Comparison of ENCODE assay signal across 8 cellular contexts in genomic region chr13:28657784-28658538, GRCh38. TPM values are rescaled to one million over a fixed set of nuclear protein-coding genes. Genes with fewer than 3 reads are reported as not detected.
DNase-seq lines count a peak whose midpoint lies in the region; ATAC-seq and TF ChIP-seq lines count a peak whose summit lies in the region.

No MANE protein-coding gene starts in this region.

- H3K9me3 Mint-ChIP-seq in activated B cell treated with CpG ODN at 0.5 μM for 24 hours (no peaks in the 10 kb centered on the region), glutamatergic neuron (ENCODE audit: unreplicated experiment) (peaks cover 1% of the 10 kb centered on the region)

- H3K27ac Mint-ChIP-seq in activated B cell treated with CpG ODN at 0.5 μM for 24 hours: peak overlapping the region; percentile 93
- peak overlapping the region; percentile 92 for H3K27ac Mint-ChIP-seq in glutamatergic neuron (ENCODE audit: unreplicated experiment)

- H3K4me3 ChIP-seq in psoas muscle: peak overlapping the region; percentile 92

- 20 to 26% (median 24%) methylated on average over 12 of the region's 12 CpGs for WGBS in psoas muscle, 3 donors

- no peaks in the 10 kb centered on the region for H3K27me3 ChIP-seq in psoas muscle (ENCODE audit: insufficient read depth in 3 of 3, low read length in 2 of 3)

- ATAC-seq in activated B cell treated with CpG ODN at 0.5 μM for 24 hours (ENCODE audit: low read depth) (no peak), psoas muscle (peak in 1 of 4 donors; percentile 14)

- DNase-seq in HT1080 (ENCODE audit: low read depth) (peak; percentile 42), activated B cell treated with CpG ODN at 0.5 μM for 24 hours (no peak), glutamatergic neuron (no peak), psoas muscle (no peak), NCI-H1694 (lab: John Stamatoyannopoulos, UW) (no peak), ureter (ENCODE audit: low spot score) (no peak), foreskin melanocyte (no peak)

- H3K27me3 Mint-ChIP-seq in activated B cell treated with CpG ODN at 0.5 μM for 24 hours: no peaks in the 10 kb centered on the region
- H3K27me3 Mint-ChIP-seq in glutamatergic neuron (ENCODE audit: unreplicated experiment): peaks cover 3% of the 10 kb centered on the region

- H3K36me3 ChIP-seq in psoas muscle (ENCODE audit: insufficient read depth in 1 of 2, low read depth in 1 of 2): peaks cover 6 to 17% of the 10 kb centered on the region in 2 donors

- no peaks in the 10 kb centered on the region for H3K9me3 ChIP-seq in psoas muscle

- H3K27ac ChIP-seq in C4-2B (peak overlapping the region; percentile 90), psoas muscle (peak overlapping the region; percentile 95)

- intact Hi-C loops in activated B cell treated with CpG ODN at 0.5 μM for 24 hours (cut with micrococcal nuclease) (loop anchor here (1.0 to 5.0 kb wide), 7 partner anchors 21 to 1036 kb away; partner anchors contain the start of genes LNX2 and POLR1D), psoas muscle (cut with DNase I) (loop anchor here (2.0 to 5.0 kb wide), 2 partner anchors 59 to 61 kb away; partner anchors contain the start of gene SLC46A3 (in 2 of the 2))

- POLR2A ChIA-PET in activated B cell treated with CpG ODN at 0.5 μM for 24 hours (lab: Charles Lee): interaction anchor here (0.6 to 3.4 kb wide), 11 partner anchors 14 to 1184 kb away, joined by 3 to 37 read pairs (median 11); partner anchors contain the start of genes PAN3 and SLC46A3

- peaks cover 37% of the 10 kb centered on the region for H3K4me1 ChIP-seq in psoas muscle

- H3K36me3 Mint-ChIP-seq in activated B cell treated with CpG ODN at 0.5 μM for 24 hours (ENCODE audit: low read depth): peaks cover 38% of the 10 kb centered on the region
- no peaks in the 10 kb centered on the region for H3K36me3 Mint-ChIP-seq in glutamatergic neuron (ENCODE audit: unreplicated experiment)

- TF ChIP-seq CTCF in C4-2B (conservative IDR thresholded peaks at IDR 0.05) (peak; percentile 72), activated B cell treated with CpG ODN at 0.5 μM for 24 hours (IDR thresholded peaks at IDR 0.05) (no peak), glutamatergic neuron (IDR thresholded peaks at IDR 0.05; ENCODE audit: partially characterized antibody, unreplicated experiment) (no peak), psoas muscle (IDR thresholded peaks at IDR 0.05) (no peak)

- H3K4me1 Mint-ChIP-seq in activated B cell treated with CpG ODN at 0.5 μM for 24 hours (peaks cover 62% of the 10 kb centered on the region), glutamatergic neuron (ENCODE audit: low read depth, unreplicated experiment) (peaks cover 22% of the 10 kb centered on the region)

- CTCF ChIA-PET in activated B cell treated with CpG ODN at 0.5 μM for 24 hours (lab: Charles Lee): interaction anchor here (1.2 kb wide), 1 partner anchor 24 kb away, joined by 3 read pairs; no protein-coding TSS in a partner anchor

- peak overlapping the region; percentile 98 for H3K4me3 Mint-ChIP-seq in activated B cell treated with CpG ODN at 0.5 μM for 24 hours
- H3K4me3 Mint-ChIP-seq in glutamatergic neuron (ENCODE audit: unreplicated experiment): peak overlapping the region; percentile 82

RNA-seq across cellular contexts. Expression of gene POMP, which starts 1.0 kb away (rescaled TPM):
- total RNA-seq in HT1080 (2014; rRNA removed; shearing (Covaris generic)): 163 and 172 TPM in 2 replicates
- polyA plus RNA-seq in HT1080 (2015; cell fraction: cytosol; rRNA removed): 153 and 191 TPM in 2 replicates
- 83.0 and 104 TPM in 2 replicates for polyA plus RNA-seq in HT1080 (2015; cell fraction: nucleus; rRNA removed)
- total RNA-seq in activated B cell treated with CpG ODN at 0.5 μM for 24 hours (54.0 and 56.0 TPM in 2 replicates), glutamatergic neuron (ENCODE audit: unreplicated experiment) (73.6 TPM), psoas muscle (100 to 1,000 TPM in 3 of 4 donors, 10 to 100 TPM in 1; 76.3 to 128 (median 122) TPM), ureter (51.6 TPM)
- polyA plus RNA-seq in psoas muscle: 100 to 1,000 TPM; 160 to 351 (median 247) TPM
